Comparison of ENCODE assay signal across 9 cellular contexts in genomic region chr2:216491757-216492635, GRCh38. TPM values are rescaled to one million over a fixed set of nuclear protein-coding genes. Genes with fewer than 3 reads are reported as not detected.
DNase-seq lines count a peak whose midpoint lies in the region; ATAC-seq, FAIRE-seq and TF ChIP-seq lines count a peak whose summit lies in the region.
"Had no signal": no experiment of that assay in that cellular context is flagged by ENCODE, and none has a peak within 500 bp of the region (broad histone marks: within the 10 kb centered on the region; RNA-seq: fewer than 3 reads in every experiment).

No MANE protein-coding gene starts in this region.

- intact Hi-C loops in K562 (cut with micrococcal nuclease), result no loop called here

- H3K79me2 ChIP-seq in DOHH2 (ENCODE audit: control insufficient read depth, low read length), result peaks cover 27% of the 10 kb centered on the region
- peaks cover under 1% of the 10 kb centered on the region; the same call in 1 of the 3 replicates for H3K79me2 ChIP-seq in K562 (ENCODE audit: control insufficient read depth, insufficient read depth, low read length)

- peak; percentile 88 for ATAC-seq in GM19468 (IDR thresholded peaks at IDR 0.05; ENCODE audit: extremely low read depth, unreplicated experiment)
- peak; percentile 72 for ATAC-seq in HG03378 (IDR thresholded peaks at IDR 0.05; ENCODE audit: unreplicated experiment)
- ATAC-seq in K562, result 0 out of 3 replicates have a peak, but pooled peaks have one; percentile 25

- TF ChIP-seq EP300 in K562 (IDR thresholded peaks at IDR 0.05; ENCODE audit: low read length), result no peak

- CTCF ChIA-PET in K562 (lab: Yijun Ruan, JAX; ENCODE audit: low intra/inter-chr PET ratio), result no interaction called here

- BruUV-seq in K562 (replicated peaks; lab: Mats Ljungman, UMichigan), result no TSS peak

- H4K20me1 ChIP-seq in DOHH2 (ENCODE audit: control insufficient read depth, insufficient read depth, low read depth, low read length), result no peaks in the 10 kb centered on the region
- H4K20me1 ChIP-seq in K562 (replicated peaks; ENCODE audit: control insufficient read depth, insufficient read depth, low read length), result no peaks in the 10 kb centered on the region

- in situ Hi-C loops in K562 (cut with MboI), result no loop called here

- H3K4me3 ChIP-seq in DOHH2 (ENCODE audit: low read length) (peak overlapping the region; percentile 66), K562 (no peak overlapping the region)

- H3K9me2 ChIP-seq in DOHH2 (replicated peaks; ENCODE audit: control insufficient read depth, low read length), result no peaks in the 10 kb centered on the region

- H3K27me3 ChIP-seq in DOHH2 (ENCODE audit: control insufficient read depth, low read length), result no peaks in the 10 kb centered on the region
- H3K27me3 ChIP-seq in K562 (ENCODE audit: control insufficient read depth in 2 of 2, insufficient read depth in 2 of 2, low read length in 2 of 2), result no peaks in the 10 kb centered on the region

- H3K27ac ChIP-seq in DOHH2 (ENCODE audit: low read depth, low read length) (peak overlapping the region; percentile 96), K562 (ENCODE audit: extremely low read depth, low read depth, low read length) (no peak overlapping the region)

- no peaks in the 10 kb centered on the region for H3K9me3 ChIP-seq in DOHH2 (ENCODE audit: control insufficient read depth, insufficient read depth, low read length)
- no peaks in the 10 kb centered on the region for H3K9me3 ChIP-seq in K562 (replicated peaks; ENCODE audit: control insufficient read depth, insufficient read depth, low read depth, low read length)

- H3K36me3 ChIP-seq in DOHH2 (ENCODE audit: control insufficient read depth, low read length), result peaks cover 4% of the 10 kb centered on the region; the same call in 1 of the 2 replicates
- no peaks in the 10 kb centered on the region for H3K36me3 ChIP-seq in K562 (ENCODE audit: control insufficient read depth, insufficient read depth, low read length)

- H3K9me1 ChIP-seq in K562 (ENCODE audit: control insufficient read depth, insufficient read depth, low read length), result no peaks in the 10 kb centered on the region

- TF ChIP-seq POLR2A in K562 (conservative IDR thresholded peaks at IDR 0.05), result no peak

- FAIRE-seq in K562 (lab: Jason Lieb, UNC), result no peak

- peaks cover 35% of the 10 kb centered on the region for H3F3A ChIP-seq in DOHH2 (ENCODE audit: control insufficient read depth, insufficient read depth)

- WGBS in K562 (ENCODE audit: insufficient coverage, low coverage, missing lambda C conversion rate), result 56% methylated on average over 9 of the region's 10 CpGs

- H3K4me2 ChIP-seq in DOHH2 (ENCODE audit: low read length) (peak overlapping the region; percentile 83), K562 (ENCODE audit: insufficient read depth, low read length) (no peak overlapping the region)

- POLR2A ChIA-PET in K562 (lab: Yijun Ruan, JAX), result interaction anchor here (0.7 to 1.5 kb wide), 3 partner anchors 11 to 15 kb away, joined by 3 to 5 read pairs (median 5); no protein-coding TSS in a partner anchor

- no peak overlapping the region; a peak in 1 of 4 replicates for H3K9ac ChIP-seq in K562 (ENCODE audit: insufficient read depth in 1 of 2, low read depth in 2 of 2, low read length in 2 of 2)

- DNase-seq in K562 (ENCODE audit: extremely low read depth in 1 of 4, low spot score in 3 of 4), result no peak
- DNase-seq in middle frontal gyrus (ENCODE audit: extremely low spot score, low spot score), result no peak
- no peak for DNase-seq in HuH-7.5 (ENCODE audit: low spot score)
- DNase-seq in RPMI8226, result no peak
- no peak for DNase-seq in cortex of kidney (lab: John Stamatoyannopoulos, UW)
- DNase-seq: NCI-H774 had no signal

- H3K4me1 ChIP-seq in DOHH2 (ENCODE audit: control insufficient read depth, low read length) (peaks cover 72% of the 10 kb centered on the region), K562 (replicated peaks in 1 of 2; ENCODE audit: control insufficient read depth in 2 of 2, insufficient read depth in 2 of 2, low read length in 2 of 2) (no peaks in the 10 kb centered on the region; a peak in 3 of 5 replicates)

- TF ChIP-seq RAD21 in K562 (CRISPR knock-in tag; conservative IDR thresholded peaks at IDR 0.05 in 1 of 2, IDR thresholded peaks at IDR 0.05 in 1 of 2), result no peak

- TF ChIP-seq CTCF in DOHH2 (IDR thresholded peaks at IDR 0.05; ENCODE audit: low read depth, low read length, poor library complexity, severe bottlenecking) (no peak), K562 (IDR thresholded peaks at IDR 0.05 in 2 of 3, conservative IDR thresholded peaks at IDR 0.05 in 1 of 3; ENCODE audit: insufficient read depth in 2 of 3, low read depth in 1 of 3, low read length in 3 of 3) (no peak)

- H2AFZ ChIP-seq in K562 (ENCODE audit: low read depth, low read length), result no peak overlapping the region

TF ChIP-seq in K562, 482 proteins besides CTCF, POLR2A, EP300 and RAD21:
- TF ChIP-seq ZNF124 (CRISPR knock-in tag; IDR thresholded peaks at IDR 0.05) (no peak), FOXO4 (CRISPR knock-in tag; IDR thresholded peaks at IDR 0.05) (no peak), DPF2 (IDR thresholded peaks at IDR 0.05) (no peak), SPI1 (IDR thresholded peaks at IDR 0.05; ENCODE audit: borderline replicate concordance, low read depth, low read length) (peak; percentile 88)

RNA-seq across cellular contexts. Expression of gene RPL37A, which starts 6.6 kb away (rescaled TPM):
- total RNA-seq in K562 (2011; cell fraction: chromatin; rRNA removed; ENCODE audit: low replicate concordance), result 189 and 251 TPM in 2 replicates
- 470 and 540 TPM in 2 replicates for total RNA-seq in K562 (2011; cell fraction: nucleolus; rRNA removed)
- 645 and 1,259 TPM in 2 replicates for total RNA-seq in K562 (2011; cell fraction: nucleoplasm; rRNA removed)
- 1,954 and 2,610 TPM in 2 replicates for total RNA-seq in K562 (2014; rRNA removed)
- total RNA-seq in K562 (2014; rRNA removed; fragmentation: Illumina TruSeq; extraction: Trizol), result 2,970 and 2,991 TPM in 2 replicates
- 3,128 and 3,349 TPM in 2 replicates for total RNA-seq in K562 (2015; rRNA removed; fragmentation: Illumina TruSeq; extraction: Trizol)
- total RNA-seq in K562 (2021), result 2,073 and 2,273 TPM in 2 replicates
- 2,373 and 2,467 TPM in 2 replicates for polyA plus RNA-seq in K562 (2011; rRNA removed)
- 982 and 1,470 TPM in 2 replicates for polyA plus RNA-seq in K562 (2011; cell fraction: cytosol; rRNA removed)
- polyA plus RNA-seq in K562 (2011; cell fraction: nucleus; rRNA removed), result 1,025 and 1,886 TPM in 2 replicates
- 3,284 and 4,946 TPM in 2 replicates for polyA plus RNA-seq in K562 (2012)
- 2,856 and 3,318 TPM in 2 replicates for polyA plus RNA-seq in K562 (2014; fragmentation: Illumina TruSeq; extraction: Trizol)
- polyA plus RNA-seq in K562 (2014; fragmentation: Nextera tagmentation; extraction: Ambion mirVana), result 1,000 to 10,000 TPM; 2,078 to 2,436 TPM
- 1,938 and 2,430 TPM in 2 replicates for polyA plus RNA-seq in K562 (2014; rRNA removed)
- polyA minus RNA-seq in K562 (2011; rRNA and poly(A)+ RNA removed), result 655 and 700 TPM in 2 replicates
- polyA minus RNA-seq in K562 (2011; cell fraction: cytosol; rRNA and poly(A)+ RNA removed), result 685 and 976 TPM in 2 replicates
- polyA minus RNA-seq in K562 (2011; cell fraction: nucleus; rRNA and poly(A)+ RNA removed), result 201 and 409 TPM in 2 replicates

Comparison
In these comparisons a context has a peak if more than half of its experiments do, and no peak if none do; other contexts are left out.
1. ATAC-seq: peak in every context shown above with its lines; median percentile 88 in GM19468; 72 in HG03378; 25 in K562.